12 cellular contexts compared by ENCODE assay signal in the genomic region with DNA sequence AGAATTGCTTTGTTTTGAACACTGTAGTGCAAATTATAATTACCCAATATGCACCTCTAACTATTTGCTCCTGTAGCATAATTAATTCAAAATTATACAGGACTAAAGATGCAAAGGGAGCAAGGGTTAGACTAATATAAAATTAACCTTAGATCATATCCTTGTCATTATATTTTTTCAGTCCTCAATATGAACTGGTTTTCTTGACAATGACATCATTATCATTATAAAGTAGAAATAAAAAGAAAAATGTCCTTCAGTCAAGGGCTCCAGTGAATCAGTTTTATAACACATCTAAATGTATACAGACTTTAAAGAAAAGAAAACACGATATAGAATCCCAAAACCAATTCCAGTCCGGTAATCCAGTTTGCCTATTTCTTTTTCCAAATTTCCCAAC.
"Had no signal": no experiment of that assay in that cellular context is flagged by ENCODE, and none has a peak within 500 bp of the region (broad histone marks: within the 10 kb centered on the region; RNA-seq: fewer than 3 reads in every experiment).

No MANE protein-coding gene starts in this region.

- H3K4me3 ChIP-seq: left ventricle myocardium inferior, right atrium auricular region, smooth muscle cell, vagina had no signal

- H3K9me3 ChIP-seq: left ventricle myocardium inferior, right atrium auricular region, vagina had no signal

- H3K27me3 ChIP-seq: foreskin keratinocyte, right atrium auricular region, vagina had no signal

- H3K4me3 Mint-ChIP-seq: effector memory CD8-positive, alpha-beta T cell; immature natural killer cell; naive thymus-derived CD8-positive, alpha-beta T cell had no signal

- H3K9me3 Mint-ChIP-seq: dendritic cell treated with granulocyte-macrophage colony-stimulating factor and Interleukin-4, amounts not matched to agents 40 ng/mL and 50 ng/mL, for 4 days; effector memory CD8-positive, alpha-beta T cell; immature natural killer cell had no signal

- DNase-seq: effector memory CD8-positive, alpha-beta T cell; foreskin keratinocyte; immature natural killer cell; left ventricle myocardium inferior; naive thymus-derived CD8-positive, alpha-beta T cell; posterior cingulate gyrus; stimulated activated CD4-positive, alpha-beta T cell treated with anti-CD3 and anti-CD28 coated beads, Interleukin-2, amount 100 ng/mL, for 48 hours; stimulated activated naive CD4-positive, alpha-beta T cell treated with Interleukin-2 at 50 U/mL for 16 hours had no signal

- H3K27ac Mint-ChIP-seq: dendritic cell treated with granulocyte-macrophage colony-stimulating factor and Interleukin-4, amounts not matched to agents 40 ng/mL and 50 ng/mL, for 4 days; effector memory CD8-positive, alpha-beta T cell had no signal

- ATAC-seq: effector memory CD8-positive, alpha-beta T cell; foreskin keratinocyte; naive thymus-derived CD8-positive, alpha-beta T cell had no signal

- H3K36me3 Mint-ChIP-seq: immature natural killer cell had no signal

- H3K36me3 ChIP-seq: left ventricle myocardium inferior, right atrium auricular region, vagina had no signal

- H3K4me2 ChIP-seq: smooth muscle cell had no signal

- H3K4me1 ChIP-seq: foreskin keratinocyte had no signal

- H3K27me3 Mint-ChIP-seq: dendritic cell treated with granulocyte-macrophage colony-stimulating factor and Interleukin-4, amounts not matched to agents 40 ng/mL and 50 ng/mL, for 4 days; effector memory CD8-positive, alpha-beta T cell; naive thymus-derived CD8-positive, alpha-beta T cell had no signal

- H3K27ac ChIP-seq: foreskin keratinocyte, vagina had no signal
